ENCODE assay signal across 8 cellular contexts in genomic region chr2:241638063-241638660, GRCh38. TPM values are rescaled to one million over a fixed set of nuclear protein-coding genes. Genes with fewer than 3 reads are reported as not detected.
DNase-seq lines count a peak whose midpoint lies in the region; ATAC-seq and TF ChIP-seq lines count a peak whose summit lies in the region.

No MANE protein-coding gene starts in this region.

- H3K9ac ChIP-seq in liver (ENCODE audit: low read depth in 1 of 2, low read length in 2 of 2): peak overlapping the region; percentile 58 to 97

- H3K4me1 Mint-ChIP-seq in activated naive CD4-positive, alpha-beta T cell treated with anti-CD3 and anti-CD28 coated beads, Interleukin-2, amount 10 ng/mL, durations not matched to agents 7 days and 5 days: peaks cover 52% of the 10 kb centered on the region
- peaks cover 58% of the 10 kb centered on the region for H3K4me1 Mint-ChIP-seq in activated naive CD8-positive, alpha-beta T cell treated with anti-CD3 and anti-CD28 coated beads, Interleukin-2, amount 50 U/mL, for 24 hours

- TF ChIP-seq CTCF in liver (IDR thresholded peaks at IDR 0.05; ENCODE audit: low read depth, low read length, missing input control) (no peak), upper lobe of right lung (IDR thresholded peaks at IDR 0.05) (no peak)

- H3K4me3 Mint-ChIP-seq in activated naive CD4-positive, alpha-beta T cell treated with anti-CD3 and anti-CD28 coated beads, Interleukin-2, amount 10 ng/mL, durations not matched to agents 7 days and 5 days: peak overlapping the region; percentile 87
- H3K4me3 Mint-ChIP-seq in activated naive CD8-positive, alpha-beta T cell treated with anti-CD3 and anti-CD28 coated beads, Interleukin-2, amount 50 U/mL, for 24 hours: peak overlapping the region; percentile 99

- WGBS in liver: 2% methylated on average over 27 of the region's 27 CpGs

- peak overlapping the region in 1 of 2 donors; percentile 98 for H3K27ac ChIP-seq in liver (ENCODE audit: low read depth in 1 of 2, low read length in 2 of 2)
- H3K27ac ChIP-seq in upper lobe of right lung: peak overlapping the region; percentile 99

- H3K36me3 Mint-ChIP-seq in activated naive CD4-positive, alpha-beta T cell treated with anti-CD3 and anti-CD28 coated beads, Interleukin-2, amount 10 ng/mL, durations not matched to agents 7 days and 5 days: peaks cover 27% of the 10 kb centered on the region
- H3K36me3 Mint-ChIP-seq in activated naive CD8-positive, alpha-beta T cell treated with anti-CD3 and anti-CD28 coated beads, Interleukin-2, amount 50 U/mL, for 24 hours (ENCODE audit: low read depth): peaks cover 30% of the 10 kb centered on the region

- H3K4me1 ChIP-seq in liver (ENCODE audit: control insufficient read depth in 4 of 4, insufficient read depth in 4 of 4, low read length in 3 of 4) (peaks cover 10 to 35% (median 30%) of the 10 kb centered on the region in 4 donors), upper lobe of right lung (peaks cover 44% of the 10 kb centered on the region)

- H3K4me3 ChIP-seq in liver (ENCODE audit: low read depth in 1 of 3, low read length in 3 of 3) (peak overlapping the region; percentile 89 to 99 (median 93)), upper lobe of right lung (peak overlapping the region; percentile 77)

- H3K27me3 Mint-ChIP-seq in activated naive CD4-positive, alpha-beta T cell treated with anti-CD3 and anti-CD28 coated beads, Interleukin-2, amount 10 ng/mL, durations not matched to agents 7 days and 5 days: no peaks in the 10 kb centered on the region
- H3K27me3 Mint-ChIP-seq in activated naive CD8-positive, alpha-beta T cell treated with anti-CD3 and anti-CD28 coated beads, Interleukin-2, amount 50 U/mL, for 24 hours: no peaks in the 10 kb centered on the region

- H3K27ac Mint-ChIP-seq in activated naive CD4-positive, alpha-beta T cell treated with anti-CD3 and anti-CD28 coated beads, Interleukin-2, amount 10 ng/mL, durations not matched to agents 7 days and 5 days: peak overlapping the region; percentile 92
- peak overlapping the region; percentile 93 for H3K27ac Mint-ChIP-seq in activated naive CD8-positive, alpha-beta T cell treated with anti-CD3 and anti-CD28 coated beads, Interleukin-2, amount 50 U/mL, for 24 hours

- ATAC-seq in activated naive CD8-positive, alpha-beta T cell treated with anti-CD3 and anti-CD28 coated beads, Interleukin-2, amount 50 U/mL, for 24 hours: no peak
- no peak for ATAC-seq in upper lobe of right lung
- ATAC-seq in GM18520 (IDR thresholded peaks at IDR 0.05; ENCODE audit: unreplicated experiment): no peak

- no peaks in the 10 kb centered on the region for H3K9me3 Mint-ChIP-seq in activated naive CD4-positive, alpha-beta T cell treated with anti-CD3 and anti-CD28 coated beads, Interleukin-2, amount 10 ng/mL, durations not matched to agents 7 days and 5 days
- H3K9me3 Mint-ChIP-seq in activated naive CD8-positive, alpha-beta T cell treated with anti-CD3 and anti-CD28 coated beads, Interleukin-2, amount 50 U/mL, for 24 hours: no peaks in the 10 kb centered on the region

- CTCF ChIA-PET in activated naive CD4-positive, alpha-beta T cell treated with anti-CD3 and anti-CD28 coated beads, Interleukin-2, amount 10 ng/mL, durations not matched to agents 7 days and 5 days (lab: Charles Lee): interaction anchor here (0.8 to 1.4 kb wide), 2 partner anchors 15 to 20 kb away, joined by 3 to 4 read pairs; no protein-coding TSS in a partner anchor

- H3K9me3 ChIP-seq in liver (ENCODE audit: control insufficient read depth in 4 of 4, low read length in 3 of 4): peaks cover 0 to 2% (median 0%) of the 10 kb centered on the region in 4 donors
- H3K9me3 ChIP-seq in upper lobe of right lung: no peaks in the 10 kb centered on the region

- DNase-seq in activated naive CD4-positive, alpha-beta T cell treated with anti-CD3 and anti-CD28 coated beads, Interleukin-2, amount 10 ng/mL, durations not matched to agents 7 days and 5 days: no peak
- no peak for DNase-seq in activated naive CD4-positive, alpha-beta T cell treated with Interleukin-2 at 50 U/mL for 16 hours
- DNase-seq in activated naive CD8-positive, alpha-beta T cell treated with anti-CD3 and anti-CD28 coated beads, Interleukin-2, amount 50 U/mL, for 24 hours: no peak
- DNase-seq in upper lobe of right lung: no peak
- no peak for DNase-seq in iPS-NIHi11 (ENCODE audit: low spot score)
- no peak for DNase-seq in epidermal melanocyte (ENCODE audit: insufficient read length, low spot score)

- H3K27me3 ChIP-seq in liver (ENCODE audit: control insufficient read depth in 4 of 4, insufficient read depth in 4 of 4, low read length in 3 of 4): no peaks in the 10 kb centered on the region
- H3K27me3 ChIP-seq in upper lobe of right lung: no peaks in the 10 kb centered on the region

- intact Hi-C loops in upper lobe of right lung (cut with DNase I): no loop called here

- H3K36me3 ChIP-seq in liver (ENCODE audit: control insufficient read depth in 4 of 4, insufficient read depth in 3 of 4, low read depth in 1 of 4, low read length in 3 of 4) (peaks cover 5 to 9% (median 5%) of the 10 kb centered on the region in 4 donors), upper lobe of right lung (peaks cover 6% of the 10 kb centered on the region)

- TF ChIP-seq RAD21 in liver (IDR thresholded peaks at IDR 0.05): no peak

TF ChIP-seq in liver, 16 proteins besides CTCF, POLR2A, EP300 and RAD21:
- TF ChIP-seq FOXA2 (IDR thresholded peaks at IDR 0.05): no peak
- no peak for TF ChIP-seq SP1 (IDR thresholded peaks at IDR 0.05)
- TF ChIP-seq MAX (IDR thresholded peaks at IDR 0.05): no peak
- TF ChIP-seq YY1 (IDR thresholded peaks at IDR 0.05): no peak
- TF ChIP-seq ZBTB33 (IDR thresholded peaks at IDR 0.05): no peak
- TF ChIP-seq TAF1 (conservative IDR thresholded peaks at IDR 0.05): no peak
- no peak for TF ChIP-seq HNF4G (IDR thresholded peaks at IDR 0.05)

RNA-seq across cellular contexts. Expression of gene ATG4B, which starts 0.7 kb away (rescaled TPM):
- 10 to 100 TPM; 31.0 to 50.3 TPM for total RNA-seq in liver
- 10 to 100 TPM; 31.4 to 44.0 TPM for polyA plus RNA-seq in liver
- total RNA-seq in upper lobe of right lung: 72.0 TPM

RNA-seq across cellular contexts. Expression of gene THAP4, which starts 1.2 kb away (rescaled TPM):
- total RNA-seq in liver: 10 to 100 TPM; 16.8 to 20.5 TPM
- polyA plus RNA-seq in liver: 10 to 100 TPM; 24.8 to 33.1 TPM
- 46.1 TPM for total RNA-seq in upper lobe of right lung

RNA-seq across cellular contexts. Expression of gene DTYMK, which starts 48.5 kb away (rescaled TPM):
- total RNA-seq in liver (10 to 100 TPM in 1 of 2 donors, 1 to 10 TPM in 1; 5.5 to 17.0 TPM), upper lobe of right lung (14.9 TPM)
- polyA plus RNA-seq in liver: 10 to 100 TPM; 12.0 to 17.7 TPM
